In the genomic region with DNA sequence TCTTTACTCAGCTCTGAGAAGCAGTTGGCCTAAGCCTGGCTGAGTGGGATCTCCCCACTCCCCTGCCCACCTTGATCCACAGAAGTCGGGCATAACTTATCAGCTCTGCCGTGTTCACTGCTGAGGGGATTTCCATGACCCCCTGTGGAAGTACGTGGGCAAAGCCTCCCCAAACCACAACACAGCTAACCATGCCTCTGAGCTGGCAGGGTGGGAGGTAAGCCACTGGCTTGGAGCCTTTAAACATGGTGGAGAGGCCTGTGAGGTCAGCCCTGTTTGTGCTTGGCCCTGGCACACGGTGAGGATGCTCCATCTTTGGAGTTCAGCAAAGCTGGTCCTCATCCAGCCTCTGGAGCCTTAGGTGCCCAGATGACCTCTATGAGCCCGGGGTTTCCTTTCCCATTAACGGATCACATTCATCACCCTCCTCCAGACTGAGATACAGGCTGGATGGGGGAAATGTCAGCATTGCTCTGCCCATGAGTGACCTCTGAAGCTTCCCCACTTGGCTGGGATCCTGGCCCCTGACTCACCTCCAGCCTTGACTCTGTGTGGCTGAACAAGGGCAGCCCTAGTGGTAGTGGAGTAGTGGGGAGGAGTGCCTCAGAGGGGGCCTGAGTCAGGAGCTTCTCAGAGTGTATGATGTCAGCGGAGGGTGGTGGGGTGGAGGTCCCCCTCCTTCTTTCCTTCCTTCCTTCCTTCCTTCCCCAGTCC, we compare ENCODE assay signal across 8 cellular contexts. TPM values are rescaled to one million over a fixed set of nuclear protein-coding genes. Genes with fewer than 3 reads are reported as not detected.
DNase-seq lines count a peak whose midpoint lies in the region; ATAC-seq, FAIRE-seq and TF ChIP-seq lines count a peak whose summit lies in the region.

No MANE protein-coding gene starts in this region.

- intact Hi-C loops in right cardiac atrium (cut with DNase I), result no loop called here

- no peak overlapping the region for H3K4me3 Mint-ChIP-seq in activated T-cell treated with anti-CD3 and anti-CD28 coated beads, Interleukin-2, amount 50 U/mL, for 4 hours

- H3K4me1 Mint-ChIP-seq in activated T-cell treated with anti-CD3 and anti-CD28 coated beads, Interleukin-2, amount 50 U/mL, for 4 hours (ENCODE audit: low read depth), result peaks cover 14% of the 10 kb centered on the region

- ATAC-seq in activated T-cell treated with anti-CD3 and anti-CD28 coated beads, Interleukin-2, amount 50 U/mL, for 4 hours, result peak; percentile 56 to 66
- ATAC-seq in right cardiac atrium, result peak in 1 of 2 donors; percentile 39
- no peak for ATAC-seq in HG03039 (IDR thresholded peaks at IDR 0.05; ENCODE audit: unreplicated experiment)
- ATAC-seq in GM18858 (IDR thresholded peaks at IDR 0.05; ENCODE audit: unreplicated experiment), result no peak

- no peak overlapping the region for H3K27ac ChIP-seq in right cardiac atrium (ENCODE audit: low read length)

- 63% methylated on average over 7 of the region's 7 CpGs for WGBS in right cardiac atrium

- DNase-seq in H54 (ENCODE audit: insufficient read length, low spot score) (peak; percentile 97), right cardiac atrium (peak in 2 of 3 donors; percentile 60 to 68), GM12891 (ENCODE audit: insufficient read length, low spot score) (no peak), DMS79 (lab: John Stamatoyannopoulos, UW) (no peak)
- no peak for DNase-seq in activated T-cell treated with anti-CD3 and anti-CD28 coated beads, Interleukin-2, amount 50 U/mL, for 4 hours
- peak; percentile 18 to 29 for DNase-seq in stimulated activated CD8-positive, alpha-beta memory T cell treated with anti-CD3 and anti-CD28 coated beads, Interleukin-7, amount 100 ng/mL, for 4 hours (ENCODE audit: low read depth in 2 of 2)

- no peaks in the 10 kb centered on the region for H3K36me3 Mint-ChIP-seq in activated T-cell treated with anti-CD3 and anti-CD28 coated beads, Interleukin-2, amount 50 U/mL, for 4 hours (ENCODE audit: insufficient read depth)

- H3K27me3 ChIP-seq in right cardiac atrium (ENCODE audit: control insufficient read depth, insufficient read depth), result no peaks in the 10 kb centered on the region

- FAIRE-seq in H54 (lab: Jason Lieb, UNC) (no peak), GM12891 (lab: Jason Lieb, UNC) (no peak)

- H3K9me3 Mint-ChIP-seq in activated T-cell treated with anti-CD3 and anti-CD28 coated beads, Interleukin-2, amount 50 U/mL, for 4 hours, result no peaks in the 10 kb centered on the region

- H3K4me3 ChIP-seq in right cardiac atrium (ENCODE audit: low read length), result no peak overlapping the region

- H3K9me3 ChIP-seq in right cardiac atrium (ENCODE audit: control insufficient read depth, low read length), result no peaks in the 10 kb centered on the region

- TF ChIP-seq POLR2A in H54 (IDR thresholded peaks at IDR 0.05; ENCODE audit: low read depth, low read length) (no peak), GM12891 (IDR thresholded peaks at IDR 0.05; ENCODE audit: low read depth, low read length) (no peak)

- peaks cover 46% of the 10 kb centered on the region for H3K4me1 ChIP-seq in right cardiac atrium (ENCODE audit: control insufficient read depth, insufficient read depth, low read length)

- H3K27me3 Mint-ChIP-seq in activated T-cell treated with anti-CD3 and anti-CD28 coated beads, Interleukin-2, amount 50 U/mL, for 4 hours (ENCODE audit: low read depth), result no peaks in the 10 kb centered on the region

TF ChIP-seq in GM12891, 5 proteins besides CTCF, POLR2A, EP300 and RAD21:
- no peak for TF ChIP-seq PAX5 (IDR thresholded peaks at IDR 0.05; ENCODE audit: insufficient read depth, low read length, severe bottlenecking)
- no peak for TF ChIP-seq POLR2AphosphoS5 (IDR thresholded peaks at IDR 0.05; ENCODE audit: low read depth, low read length)
- no peak for TF ChIP-seq SPI1 (IDR thresholded peaks at IDR 0.05; ENCODE audit: low read depth, low read length)
- no peak for TF ChIP-seq POU2F2 (IDR thresholded peaks at IDR 0.05; ENCODE audit: low read depth, low read length)
- TF ChIP-seq TAF1 (IDR thresholded peaks at IDR 0.05; ENCODE audit: low read depth, low read length), result no peak

RNA-seq across cellular contexts. Expression of a gene that starts 6.2 kb away (rescaled TPM):
- total RNA-seq in activated T-cell treated with anti-CD3 and anti-CD28 coated beads, Interleukin-2, amount 50 U/mL, for 4 hours, result under 1 TPM; 0.32 to 0.43 (median 0.35) TPM
- total RNA-seq in right cardiac atrium, result 100 to 1,000 TPM in 1 of 4 donors, 10 to 100 TPM in 3; 47.8 to 113 (median 54.3) TPM
- polyA plus RNA-seq in right cardiac atrium, result 35.0 TPM
- polyA plus RNA-seq in GM12891 (2012; ENCODE audit: low read depth, missing spikeins), result 0.74 TPM

RNA-seq across cellular contexts. Expression of a gene that starts 30.5 kb away (rescaled TPM):
- 1 to 10 TPM; 1.4 to 2.8 (median 1.8) TPM for total RNA-seq in activated T-cell treated with anti-CD3 and anti-CD28 coated beads, Interleukin-2, amount 50 U/mL, for 4 hours
- 1 to 10 TPM; 1.9 to 6.5 (median 2.4) TPM for total RNA-seq in right cardiac atrium
- polyA plus RNA-seq in right cardiac atrium, result 0.86 TPM
- polyA plus RNA-seq in GM12891 (2012; ENCODE audit: low read depth, missing spikeins), result not detected

RNA-seq across cellular contexts. Expression of a gene that starts 36.1 kb away (rescaled TPM):
- total RNA-seq in activated T-cell treated with anti-CD3 and anti-CD28 coated beads, Interleukin-2, amount 50 U/mL, for 4 hours, result 1 to 10 TPM in 2 of 3 donors, under 1 TPM in 1; 0.86 to 3.5 (median 1.3) TPM
- 100 to 1,000 TPM in 1 of 4 donors, 10 to 100 TPM in 3; 58.9 to 103 (median 71.8) TPM for total RNA-seq in right cardiac atrium
- polyA plus RNA-seq in right cardiac atrium, result 51.9 TPM
- 17.0 TPM for polyA plus RNA-seq in GM12891 (2012; ENCODE audit: low read depth, missing spikeins)

Comparison
In these comparisons a context has a peak if more than half of its experiments do, and no peak if none do; other contexts are left out.
1. DNase-seq: peak in H54 (single experiment), right cardiac atrium (2 of 3) and stimulated activated CD8-positive, alpha-beta memory T cell treated with anti-CD3 and anti-CD28 coated beads, Interleukin-7, amount 100 ng/mL, for 4 hours (2 of 2); none in activated T-cell treated with anti-CD3 and anti-CD28 coated beads, Interleukin-2, amount 50 U/mL, for 4 hours (single experiment), GM12891 (single experiment) and DMS79 (single experiment).
2. ATAC-seq: peak in activated T-cell treated with anti-CD3 and anti-CD28 coated beads, Interleukin-2, amount 50 U/mL, for 4 hours (2 of 2); none in HG03039 (single experiment) and GM18858 (single experiment).
3. RNA of a gene that starts 6.2 kb away (total RNA-seq): 47.8 to 113 TPM in right cardiac atrium; 0.32 to 0.43 TPM in activated T-cell treated with anti-CD3 and anti-CD28 coated beads, Interleukin-2, amount 50 U/mL, for 4 hours; every median in the first group is over 10 times any median in the second.
4. RNA of a gene that starts 36.1 kb away (total RNA-seq): 58.9 to 103 TPM in right cardiac atrium; 0.86 to 3.5 TPM in activated T-cell treated with anti-CD3 and anti-CD28 coated beads, Interleukin-2, amount 50 U/mL, for 4 hours; every median in the first group is over 10 times any median in the second.